Comparison of ENCODE assay signal across 18 cellular contexts in genomic region chr6:119276211-119276610, GRCh38.
"Had no signal": no experiment of that assay in that cellular context is flagged by ENCODE, and none has a peak within 500 bp of the region (broad histone marks: within the 10 kb centered on the region; RNA-seq: fewer than 3 reads in every experiment).

No MANE protein-coding gene starts in this region.

- H3K27ac ChIP-seq: epithelial cell of prostate had no signal

- ATAC-seq: activated CD8-positive, alpha-beta memory T cell treated with anti-CD3 and anti-CD28 coated beads, Interleukin-2, amount 10 ng/mL, durations not matched to agents 7 days and 5 days; body of pancreas; left lobe of liver; WTC11 had no signal

- H3K27me3 ChIP-seq: body of pancreas had no signal

- H3K4me3 ChIP-seq: body of pancreas had no signal

- H3K9me3 ChIP-seq: body of pancreas had no signal

- DNase-seq: activated CD4-positive, alpha-beta memory T cell treated with anti-CD3 and anti-CD28 coated beads for 36 hours; activated CD4-positive, alpha-beta T cell treated with anti-CD3 and anti-CD28 coated beads for 4 hours; activated CD8-positive, alpha-beta memory T cell treated with anti-CD3 and anti-CD28 coated beads, Interleukin-2, amount 10 ng/mL, durations not matched to agents 7 days and 5 days; activated naive CD4-positive, alpha-beta T cell treated with Interleukin-2 at 50 U/mL for 16 hours; activated naive CD8-positive, alpha-beta T cell treated with anti-CD3 and anti-CD28 coated beads, Interleukin-2, amount 10 ng/mL, durations not matched to agents 7 days and 5 days; activated T-cell treated with anti-CD3 and anti-CD28 coated beads, Interleukin-2, amount 50 U/mL, for 1 hour; body of pancreas; central memory CD4-positive, alpha-beta T cell; endodermal cell; kidney; midbrain; stimulated activated CD4-positive, alpha-beta T cell treated with anti-CD3 and anti-CD28 coated beads, Interleukin-12 subunit alpha, Interleukin-12 subunit beta, amount 100 ng/mL, for 4 hours; stimulated activated CD4-positive, alpha-beta T cell treated with anti-CD3 and anti-CD28 coated beads, Interleukin-1b, Interleukin-23, amount 100 ng/mL, for 48 hours; stimulated activated CD8-positive, alpha-beta memory T cell treated with anti-CD3 and anti-CD28 coated beads, Interleukin-4, amount 100 ng/mL, for 48 hours; stimulated activated naive CD4-positive, alpha-beta T cell had no signal
